ENCODE assay signal across 8 cellular contexts in genomic region chr7:143287935-143288826, GRCh38.
DNase-seq lines count a peak whose midpoint lies in the region; ATAC-seq and TF ChIP-seq lines count a peak whose summit lies in the region.

TSS of gene CASP2 (plus strand) at chr7:143288351. CDS start at chr7:143288456, 105 bp downstream.

- DNase-seq in AG10803 (ENCODE audit: low read depth) (peak; percentile 96), NCI-H345 treated with DMSO at 0.1 percent for 48 hours (lab: John Stamatoyannopoulos, UW; ENCODE audit: unreplicated experiment) (peak; percentile 93), iris pigment epithelial cell (ENCODE audit: low read depth) (peak; percentile 97)
- peak; percentile 97 to 99 (median 98) for DNase-seq in activated CD4-positive, CD25-positive, alpha-beta regulatory T cell (lab: John Stamatoyannopoulos, UW)
- peak; percentile 100 for DNase-seq in central memory CD4-positive, alpha-beta T cell
- peak; percentile 97 to 99 for DNase-seq in stimulated activated CD4-positive, alpha-beta T cell treated with anti-CD3 and anti-CD28 coated beads, Interleukin-12 subunit alpha, Interleukin-12 subunit beta, amount 100 ng/mL, for 24 hours (ENCODE audit: low read depth in 2 of 2)

- TF ChIP-seq CTCF in AG10803 (conservative IDR thresholded peaks at IDR 0.05; ENCODE audit: low read length): peak; percentile 52

- ATAC-seq in GM19035 (IDR thresholded peaks at IDR 0.05; ENCODE audit: unreplicated experiment) (peak; percentile 81), HG03342 (IDR thresholded peaks at IDR 0.05; ENCODE audit: unreplicated experiment) (peak; percentile 90)

- H3K4me3 ChIP-seq in AG10803 (ENCODE audit: low read length): peak within 1 kb of the TSS; percentile 88

Comparison
In these comparisons a context has a peak if more than half of its experiments do, and no peak if none do; other contexts are left out.
1. Peak in every context shown above with its lines: DNase-seq, ATAC-seq and H3K4me3 ChIP-seq.